Comparison of ENCODE assay signal across 2 cellular contexts in genomic region chr22:22369962-22370265, GRCh38.
TF ChIP-seq lines count a peak whose summit lies in the region.

No MANE protein-coding gene starts in this region.

TF ChIP-seq in K562, 482 proteins besides CTCF, POLR2A, EP300 and RAD21 (continued from another document):
- peak; percentile 80 for TF ChIP-seq ZNF766 (CRISPR knock-in tag; conservative IDR thresholded peaks at IDR 0.05)
- TF ChIP-seq TFE3 (CRISPR knock-in tag; IDR thresholded peaks at IDR 0.05) = peak; percentile 98
- peak; percentile 65 for TF ChIP-seq USF1 (CRISPR knock-in tag; IDR thresholded peaks at IDR 0.05)
- TF ChIP-seq POLR2B (IDR thresholded peaks at IDR 0.05; ENCODE audit: low read depth, partially characterized antibody) = no peak
- peak; percentile 32; the same call in 1 of the 2 replicates for TF ChIP-seq MYC (IDR thresholded peaks at IDR 0.05; ENCODE audit: low read depth, low read length)
- no peak for TF ChIP-seq MYC (CRISPR knock-in tag; IDR thresholded peaks at IDR 0.05; ENCODE audit: borderline replicate concordance, low read depth)
- TF ChIP-seq RAD51 (IDR thresholded peaks at IDR 0.05; ENCODE audit: borderline replicate concordance, low read depth) = peak; percentile 81
- TF ChIP-seq RREB1 (CRISPR knock-in tag; IDR thresholded peaks at IDR 0.05) = peak; percentile 86; the same call in 1 of the 2 replicates
- no peak for TF ChIP-seq CTCFL (IDR thresholded peaks at IDR 0.05; ENCODE audit: borderline replicate concordance, insufficient read depth, low read depth, low read length, poor library complexity, severe bottlenecking)

TF ChIP-seq in HEK293T, 16 proteins besides CTCF, POLR2A, EP300 and RAD21 (continued from another document):
- TF ChIP-seq, protein P1, sequence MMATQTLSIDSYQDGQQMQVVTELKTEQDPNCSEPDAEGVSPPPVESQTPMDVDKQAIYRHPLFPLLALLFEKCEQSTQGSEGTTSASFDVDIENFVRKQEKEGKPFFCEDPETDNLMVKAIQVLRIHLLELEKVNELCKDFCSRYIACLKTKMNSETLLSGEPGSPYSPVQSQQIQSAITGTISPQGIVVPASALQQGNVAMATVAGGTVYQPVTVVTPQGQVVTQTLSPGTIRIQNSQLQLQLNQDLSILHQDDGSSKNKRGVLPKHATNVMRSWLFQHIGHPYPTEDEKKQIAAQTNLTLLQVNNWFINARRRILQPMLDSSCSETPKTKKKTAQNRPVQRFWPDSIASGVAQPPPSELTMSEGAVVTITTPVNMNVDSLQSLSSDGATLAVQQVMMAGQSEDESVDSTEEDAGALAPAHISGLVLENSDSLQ (IDR thresholded peaks at IDR 0.05) = no peak
- TF ChIP-seq L3MBTL2 (conservative IDR thresholded peaks at IDR 0.05) (no peak), SUZ12 (IDR thresholded peaks at IDR 0.05) (no peak), TARDBP (IDR thresholded peaks at IDR 0.05) (no peak), CTBP1 (IDR thresholded peaks at IDR 0.05; ENCODE audit: borderline replicate concordance) (no peak), FOXM1 (IDR thresholded peaks at IDR 0.05; ENCODE audit: borderline replicate concordance) (no peak)
